In the genomic region with DNA sequence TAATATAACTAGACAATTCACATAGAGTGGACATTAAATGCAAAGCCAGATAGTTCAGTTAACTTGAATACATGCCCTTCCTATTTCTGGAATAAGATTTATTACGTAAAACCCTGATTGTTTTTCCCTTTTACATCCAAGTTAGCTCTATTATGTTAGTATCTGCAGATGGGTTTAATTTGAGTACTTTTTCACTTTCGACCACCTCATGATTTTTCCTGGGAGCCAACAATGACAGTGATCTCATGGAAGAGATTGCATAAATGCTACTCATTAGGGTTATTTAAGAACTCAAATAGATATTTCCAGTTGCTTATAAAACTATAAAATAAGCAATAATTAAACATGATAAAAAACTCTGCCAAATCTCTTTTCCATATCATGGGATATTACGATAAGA, we compare ENCODE assay signal across 26 cellular contexts.
"Had no signal": no experiment of that assay in that cellular context is flagged by ENCODE, and none has a peak within 500 bp of the region (broad histone marks: within the 10 kb centered on the region; RNA-seq: fewer than 3 reads in every experiment).

No MANE protein-coding gene starts in this region.

- H3K4me3 ChIP-seq: ascending aorta, heart right ventricle, ovary, psoas muscle, right atrium auricular region, transverse colon had no signal

- H3K27me3 ChIP-seq: ascending aorta, brain microvascular endothelial cell, heart right ventricle, neutrophil, ovary, right atrium auricular region, transverse colon had no signal

- H3K4me1 Mint-ChIP-seq: activated CD4-positive, alpha-beta T cell treated with anti-CD3 and anti-CD28 coated beads, Interleukin-2, amount 10 ng/mL, durations not matched to agents 7 days and 5 days; activated CD8-positive, alpha-beta memory T cell treated with anti-CD3 and anti-CD28 coated beads, Interleukin-2, amount 10 ng/mL, durations not matched to agents 7 days and 5 days; activated naive CD4-positive, alpha-beta T cell treated with anti-CD3 and anti-CD28 coated beads, Interleukin-2, amount 50 U/mL, for 24 hours; mesothelial cell of epicardium; naive thymus-derived CD8-positive, alpha-beta T cell; stimulated activated naive CD8-positive, alpha-beta T cell treated with anti-CD3 and anti-CD28 coated beads, Interleukin-15, amount 100 ng/mL, for 72 hours had no signal

- H3K9me3 Mint-ChIP-seq: activated CD4-positive, alpha-beta T cell treated with anti-CD3 and anti-CD28 coated beads, Interleukin-2, amount 10 ng/mL, durations not matched to agents 7 days and 5 days; activated CD8-positive, alpha-beta T cell treated with anti-CD3 and anti-CD28 coated beads for 36 hours; activated naive CD4-positive, alpha-beta T cell treated with anti-CD3 and anti-CD28 coated beads, Interleukin-2, amount 50 U/mL, for 24 hours; mesothelial cell of epicardium; stimulated activated naive CD8-positive, alpha-beta T cell treated with anti-CD3 and anti-CD28 coated beads, Interleukin-15, amount 100 ng/mL, for 72 hours had no signal

- DNase-seq: activated CD4-positive, alpha-beta T cell treated with anti-CD3 and anti-CD28 coated beads, Interleukin-2, amount 10 ng/mL, durations not matched to agents 7 days and 5 days; activated CD4-positive, CD25-positive, alpha-beta regulatory T cell treated with anti-CD3 and anti-CD28 coated beads, Interleukin-2, amount 50 U/mL, for 72 hours; activated CD8-positive, alpha-beta memory T cell treated with anti-CD3 and anti-CD28 coated beads, Interleukin-2, amount 10 ng/mL, durations not matched to agents 7 days and 5 days; activated CD8-positive, alpha-beta T cell treated with anti-CD3 and anti-CD28 coated beads for 36 hours; activated gamma-delta T cell treated with Interleukin-2 at 50 U/mL for 16 hours; activated T-cell treated with anti-CD3 and anti-CD28 coated beads for 4 hours; brain microvascular endothelial cell; caudate nucleus; effector CD4-positive, alpha-beta T cell; heart right ventricle; islet precursor cell; naive thymus-derived CD8-positive, alpha-beta T cell; ovary; psoas muscle; stimulated activated CD4-positive, alpha-beta T cell treated with anti-CD3 and anti-CD28 coated beads, Interleukin-12 subunit alpha, Interleukin-12 subunit beta, amount 100 ng/mL, for 4 hours; stimulated activated CD4-positive, alpha-beta T cell treated with anti-CD3 and anti-CD28 coated beads, Interleukin-1b, Interleukin-23, amount 100 ng/mL, for 48 hours; stimulated activated naive CD8-positive, alpha-beta T cell treated with anti-CD3 and anti-CD28 coated beads, Interleukin-15, amount 100 ng/mL, for 72 hours; T-helper 1 cell; transverse colon; WERI-Rb-1 had no signal

- H3K4me3 Mint-ChIP-seq: activated CD4-positive, alpha-beta T cell treated with anti-CD3 and anti-CD28 coated beads, Interleukin-2, amount 10 ng/mL, durations not matched to agents 7 days and 5 days; activated CD8-positive, alpha-beta memory T cell treated with anti-CD3 and anti-CD28 coated beads, Interleukin-2, amount 10 ng/mL, durations not matched to agents 7 days and 5 days; activated CD8-positive, alpha-beta T cell treated with anti-CD3 and anti-CD28 coated beads for 36 hours; activated naive CD4-positive, alpha-beta T cell treated with anti-CD3 and anti-CD28 coated beads, Interleukin-2, amount 50 U/mL, for 24 hours; dendritic cell treated with granulocyte-macrophage colony-stimulating factor and Interleukin-4, amounts not matched to agents 40 ng/mL and 50 ng/mL, for 4 days; mesothelial cell of epicardium; naive thymus-derived CD8-positive, alpha-beta T cell; stimulated activated naive CD8-positive, alpha-beta T cell treated with anti-CD3 and anti-CD28 coated beads, Interleukin-15, amount 100 ng/mL, for 72 hours had no signal

- ATAC-seq: activated CD8-positive, alpha-beta memory T cell treated with anti-CD3 and anti-CD28 coated beads, Interleukin-2, amount 10 ng/mL, durations not matched to agents 7 days and 5 days; activated CD8-positive, alpha-beta T cell treated with anti-CD3 and anti-CD28 coated beads for 36 hours; naive thymus-derived CD8-positive, alpha-beta T cell; psoas muscle; stimulated activated naive CD8-positive, alpha-beta T cell treated with anti-CD3 and anti-CD28 coated beads, Interleukin-15, amount 100 ng/mL, for 72 hours had no signal

- H3K27me3 Mint-ChIP-seq: activated CD4-positive, alpha-beta T cell treated with anti-CD3 and anti-CD28 coated beads, Interleukin-2, amount 10 ng/mL, durations not matched to agents 7 days and 5 days; activated CD8-positive, alpha-beta T cell treated with anti-CD3 and anti-CD28 coated beads for 36 hours; dendritic cell treated with granulocyte-macrophage colony-stimulating factor and Interleukin-4, amounts not matched to agents 40 ng/mL and 50 ng/mL, for 4 days; stimulated activated naive CD8-positive, alpha-beta T cell treated with anti-CD3 and anti-CD28 coated beads, Interleukin-15, amount 100 ng/mL, for 72 hours had no signal

- H3K36me3 ChIP-seq: ascending aorta, brain microvascular endothelial cell, heart right ventricle, neutrophil, ovary, right atrium auricular region, transverse colon, WERI-Rb-1 had no signal

- H3K4me1 ChIP-seq: ascending aorta, heart right ventricle, psoas muscle, right atrium auricular region, transverse colon had no signal

- H3K27ac ChIP-seq: ascending aorta, brain microvascular endothelial cell, neutrophil, ovary, psoas muscle, transverse colon, WERI-Rb-1 had no signal

- H3K36me3 Mint-ChIP-seq: activated CD8-positive, alpha-beta memory T cell treated with anti-CD3 and anti-CD28 coated beads, Interleukin-2, amount 10 ng/mL, durations not matched to agents 7 days and 5 days; activated naive CD4-positive, alpha-beta T cell treated with anti-CD3 and anti-CD28 coated beads, Interleukin-2, amount 50 U/mL, for 24 hours; mesothelial cell of epicardium; naive thymus-derived CD8-positive, alpha-beta T cell had no signal

- H3K27ac Mint-ChIP-seq: activated CD4-positive, alpha-beta T cell treated with anti-CD3 and anti-CD28 coated beads, Interleukin-2, amount 10 ng/mL, durations not matched to agents 7 days and 5 days; activated CD8-positive, alpha-beta memory T cell treated with anti-CD3 and anti-CD28 coated beads, Interleukin-2, amount 10 ng/mL, durations not matched to agents 7 days and 5 days; activated CD8-positive, alpha-beta T cell treated with anti-CD3 and anti-CD28 coated beads for 36 hours; activated naive CD4-positive, alpha-beta T cell treated with anti-CD3 and anti-CD28 coated beads, Interleukin-2, amount 50 U/mL, for 24 hours; dendritic cell treated with granulocyte-macrophage colony-stimulating factor and Interleukin-4, amounts not matched to agents 40 ng/mL and 50 ng/mL, for 4 days; mesothelial cell of epicardium; naive thymus-derived CD8-positive, alpha-beta T cell; stimulated activated naive CD8-positive, alpha-beta T cell treated with anti-CD3 and anti-CD28 coated beads, Interleukin-15, amount 100 ng/mL, for 72 hours had no signal

- H3K9me3 ChIP-seq: ascending aorta, heart right ventricle, neutrophil, ovary, psoas muscle, right atrium auricular region, transverse colon had no signal
